Comparison of ENCODE assay signal across 8 cellular contexts in genomic region chr2:218569661-218570500, GRCh38. TPM values are rescaled to one million over a fixed set of nuclear protein-coding genes. Genes with fewer than 3 reads are reported as not detected.
A peak's percentile ranks its signal among the peaks of the same experiment; 100 is the strongest.
DNase-seq lines count a peak whose midpoint lies in the region; ATAC-seq and TF ChIP-seq lines count a peak whose summit lies in the region.

No MANE protein-coding gene starts in this region.

- peaks cover 46 to 67% (median 51%) of the 10 kb centered on the region in 4 donors for H3K4me1 Mint-ChIP-seq in CD4-positive, alpha-beta memory T cell
- H3K4me1 Mint-ChIP-seq in activated CD8-positive, alpha-beta T cell treated with anti-CD3 and anti-CD28 coated beads for 36 hours (ENCODE audit: low read depth) = peaks cover 42% of the 10 kb centered on the region

- TF ChIP-seq CTCF in activated CD8-positive, alpha-beta T cell treated with anti-CD3 and anti-CD28 coated beads for 36 hours (IDR thresholded peaks at IDR 0.05) = no peak
- TF ChIP-seq CTCF in left ventricle myocardium inferior (IDR thresholded peaks at IDR 0.05; ENCODE audit: borderline replicate concordance) = no peak
- TF ChIP-seq CTCF in retinal pigment epithelial cell (conservative IDR thresholded peaks at IDR 0.05; ENCODE audit: low read depth, low read length) = no peak

- peak overlapping the region; percentile 90 to 99 (median 97) for H3K4me3 Mint-ChIP-seq in CD4-positive, alpha-beta memory T cell
- peak overlapping the region; percentile 88 for H3K4me3 Mint-ChIP-seq in activated CD8-positive, alpha-beta T cell treated with anti-CD3 and anti-CD28 coated beads for 36 hours

- no peaks in the 10 kb centered on the region for H3K27me3 Mint-ChIP-seq in CD4-positive, alpha-beta memory T cell
- H3K27me3 Mint-ChIP-seq in activated CD8-positive, alpha-beta T cell treated with anti-CD3 and anti-CD28 coated beads for 36 hours = no peaks in the 10 kb centered on the region

- peak overlapping the region; percentile 96 to 100 (median 100) for H3K27ac Mint-ChIP-seq in CD4-positive, alpha-beta memory T cell
- H3K27ac Mint-ChIP-seq in activated CD8-positive, alpha-beta T cell treated with anti-CD3 and anti-CD28 coated beads for 36 hours = peak overlapping the region; percentile 100

- H3K9ac ChIP-seq in HUES48 (ENCODE audit: low read depth, low read length) = peak overlapping the region; percentile 98

- POLR2A ChIA-PET in CD4-positive, alpha-beta memory T cell (lab: Charles Lee; ENCODE audit: partially characterized antibody) = interaction anchor here (0.6 to 1.9 kb wide), 4 partner anchors 13 to 173 kb away, joined by 3 to 5 read pairs (median 4); partner anchors contain the start of genes RNF25 and STK36
- POLR2A ChIA-PET in activated CD8-positive, alpha-beta T cell treated with anti-CD3 and anti-CD28 coated beads for 36 hours (lab: Charles Lee) = interaction anchor here (0.6 to 2.3 kb wide), 6 partner anchors 8 to 170 kb away, joined by 3 to 7 read pairs (median 4); partner anchors contain the start of genes BCS1L and ZNF142

- no peaks in the 10 kb centered on the region for H3K9me3 Mint-ChIP-seq in CD4-positive, alpha-beta memory T cell
- H3K9me3 Mint-ChIP-seq in activated CD8-positive, alpha-beta T cell treated with anti-CD3 and anti-CD28 coated beads for 36 hours = no peaks in the 10 kb centered on the region

- H3K36me3 Mint-ChIP-seq in CD4-positive, alpha-beta memory T cell = peaks cover 8 to 57% of the 10 kb centered on the region in 2 donors
- peaks cover 60% of the 10 kb centered on the region for H3K36me3 Mint-ChIP-seq in activated CD8-positive, alpha-beta T cell treated with anti-CD3 and anti-CD28 coated beads for 36 hours (ENCODE audit: low read depth)

- intact Hi-C loops in CD4-positive, alpha-beta memory T cell (cut with micrococcal nuclease) = loop anchor here (2.0 to 10.0 kb wide), 5 partner anchors 79 to 353 kb away; partner anchors contain the start of genes ARPC2, RNF25 and STK36
- intact Hi-C loops in activated CD8-positive, alpha-beta T cell treated with anti-CD3 and anti-CD28 coated beads for 36 hours (cut with micrococcal nuclease) = no loop called here
- intact Hi-C loops in left ventricle myocardium inferior (cut with micrococcal nuclease) = no loop called here

- peaks cover 14% of the 10 kb centered on the region for H3K36me3 ChIP-seq in CD4-positive, alpha-beta memory T cell (ENCODE audit: insufficient read depth, low read length)
- H3K36me3 ChIP-seq in HUES48 (ENCODE audit: control insufficient read depth, insufficient read depth, low read length) (peaks cover 47% of the 10 kb centered on the region), left ventricle myocardium inferior (peaks cover 18% of the 10 kb centered on the region)

- H3K4me3 ChIP-seq in CD4-positive, alpha-beta memory T cell (ENCODE audit: low read length in 2 of 2) = peak overlapping the region; percentile 67 to 84
- H3K4me3 ChIP-seq in HUES48 (ENCODE audit: low read depth, low read length) (peak overlapping the region; percentile 90), left ventricle myocardium inferior (peak overlapping the region; percentile 91), retinal pigment epithelial cell (ENCODE audit: low read length) (peak overlapping the region; percentile 87)

- CTCF ChIA-PET in CD4-positive, alpha-beta memory T cell (lab: Charles Lee; ENCODE audit: partially characterized antibody) = interaction anchor here (0.6 kb wide), 1 partner anchor 34 kb away, joined by 3 read pairs; no protein-coding TSS in a partner anchor
- CTCF ChIA-PET in activated CD8-positive, alpha-beta T cell treated with anti-CD3 and anti-CD28 coated beads for 36 hours (lab: Charles Lee) = interaction anchor here (0.7 to 1.4 kb wide), 3 partner anchors 23 to 140 kb away, joined by 3 read pairs; partner anchors contain the start of genes BCS1L and ZNF142

- ATAC-seq in activated CD8-positive, alpha-beta T cell treated with anti-CD3 and anti-CD28 coated beads for 36 hours = no peak
- ATAC-seq in HG03039 (IDR thresholded peaks at IDR 0.05; ENCODE audit: unreplicated experiment) = no peak

- peaks cover 50% of the 10 kb centered on the region for H3K4me1 ChIP-seq in CD4-positive, alpha-beta memory T cell (ENCODE audit: insufficient read depth, low read length)
- H3K4me1 ChIP-seq in HUES48 (ENCODE audit: control insufficient read depth, insufficient read depth, low read length) = peaks cover 21% of the 10 kb centered on the region
- peaks cover 77% of the 10 kb centered on the region for H3K4me1 ChIP-seq in left ventricle myocardium inferior

- peak in 4 of 5 donors; percentile 2 to 54 (median 11) for DNase-seq in CD4-positive, alpha-beta memory T cell
- peak; percentile 38 for DNase-seq in activated CD8-positive, alpha-beta T cell treated with anti-CD3 and anti-CD28 coated beads for 36 hours
- peak; percentile 31 for DNase-seq in left ventricle myocardium inferior
- peak; percentile 85 for DNase-seq in retinal pigment epithelial cell (ENCODE audit: low read depth)
- DNase-seq in NCI-H446 treated with DMSO at 0.1 percent for 48 hours (lab: John Stamatoyannopoulos, UW) = no peak
- DNase-seq in stimulated activated naive CD4-positive, alpha-beta T cell treated with Interleukin-2 at 50 U/mL for 16 hours (lab: John Stamatoyannopoulos, UW) = no peak

- peak overlapping the region; percentile 99 for H3K27ac ChIP-seq in CD4-positive, alpha-beta memory T cell (ENCODE audit: low read depth, low read length)
- H3K27ac ChIP-seq in HUES48 (ENCODE audit: low read depth, low read length) (peak overlapping the region; percentile 98), left ventricle myocardium inferior (replicated peaks) (peak overlapping the region; percentile 95)

- H3K9me3 ChIP-seq in CD4-positive, alpha-beta memory T cell (ENCODE audit: control insufficient read depth in 1 of 2, low read length in 2 of 2) = no peaks in the 10 kb centered on the region
- H3K9me3 ChIP-seq in HUES48 (ENCODE audit: control insufficient read depth, insufficient read depth, low read length) = no peaks in the 10 kb centered on the region
- no peaks in the 10 kb centered on the region for H3K9me3 ChIP-seq in left ventricle myocardium inferior (replicated peaks)

- H3K27me3 ChIP-seq in CD4-positive, alpha-beta memory T cell (ENCODE audit: insufficient read depth, low read length) = no peaks in the 10 kb centered on the region
- no peaks in the 10 kb centered on the region for H3K27me3 ChIP-seq in HUES48 (ENCODE audit: control insufficient read depth, insufficient read depth, low read length)
- H3K27me3 ChIP-seq in left ventricle myocardium inferior (ENCODE audit: low read depth) = no peaks in the 10 kb centered on the region

RNA-seq across cellular contexts. Expression of gene CNOT9, which starts 1.2 kb away (rescaled TPM):
- total RNA-seq in CD4-positive, alpha-beta memory T cell = 10 to 100 TPM; 53.9 to 58.0 TPM
- polyA plus RNA-seq in CD4-positive, alpha-beta memory T cell = 10 to 100 TPM; 19.4 to 22.9 TPM
- 100 to 1,000 TPM; 106 to 119 TPM for total RNA-seq in activated CD8-positive, alpha-beta T cell treated with anti-CD3 and anti-CD28 coated beads for 36 hours
- total RNA-seq in left ventricle myocardium inferior = 18.9 TPM

RNA-seq across cellular contexts. Expression of gene USP37, which starts 1.7 kb away (rescaled TPM):
- 10 to 100 TPM; 28.2 to 29.1 TPM for total RNA-seq in CD4-positive, alpha-beta memory T cell
- polyA plus RNA-seq in CD4-positive, alpha-beta memory T cell = 10 to 100 TPM in 1 of 2 donors, 1 to 10 TPM in 1; 8.5 to 11.0 TPM
- 10 to 100 TPM; 51.7 to 53.2 TPM for total RNA-seq in activated CD8-positive, alpha-beta T cell treated with anti-CD3 and anti-CD28 coated beads for 36 hours
- total RNA-seq in left ventricle myocardium inferior = 5.7 TPM

RNA-seq across cellular contexts. Expression of gene PLCD4, which starts 37.8 kb away (rescaled TPM):
- under 1 TPM; 0.26 to 0.30 TPM for total RNA-seq in CD4-positive, alpha-beta memory T cell
- under 1 TPM in 1 of 2 donors, not detected in 1; 0.49 TPM for polyA plus RNA-seq in CD4-positive, alpha-beta memory T cell
- under 1 TPM; 0.34 to 0.49 TPM for total RNA-seq in activated CD8-positive, alpha-beta T cell treated with anti-CD3 and anti-CD28 coated beads for 36 hours
- 0.99 TPM for total RNA-seq in left ventricle myocardium inferior

Comparison
In these comparisons a context has a peak if more than half of its experiments do, and no peak if none do; other contexts are left out.
1. DNase-seq: peak in CD4-positive, alpha-beta memory T cell (4 of 5), activated CD8-positive, alpha-beta T cell treated with anti-CD3 and anti-CD28 coated beads for 36 hours (single experiment), left ventricle myocardium inferior (single experiment) and retinal pigment epithelial cell (single experiment); none in NCI-H446 treated with DMSO at 0.1 percent for 48 hours (single experiment) and stimulated activated naive CD4-positive, alpha-beta T cell treated with Interleukin-2 at 50 U/mL for 16 hours (single experiment).
2. Peak in every context shown above with its lines, with median percentiles within 50 percentile points of each other: H3K27ac ChIP-seq and H3K4me3 ChIP-seq.